In the genomic region with DNA sequence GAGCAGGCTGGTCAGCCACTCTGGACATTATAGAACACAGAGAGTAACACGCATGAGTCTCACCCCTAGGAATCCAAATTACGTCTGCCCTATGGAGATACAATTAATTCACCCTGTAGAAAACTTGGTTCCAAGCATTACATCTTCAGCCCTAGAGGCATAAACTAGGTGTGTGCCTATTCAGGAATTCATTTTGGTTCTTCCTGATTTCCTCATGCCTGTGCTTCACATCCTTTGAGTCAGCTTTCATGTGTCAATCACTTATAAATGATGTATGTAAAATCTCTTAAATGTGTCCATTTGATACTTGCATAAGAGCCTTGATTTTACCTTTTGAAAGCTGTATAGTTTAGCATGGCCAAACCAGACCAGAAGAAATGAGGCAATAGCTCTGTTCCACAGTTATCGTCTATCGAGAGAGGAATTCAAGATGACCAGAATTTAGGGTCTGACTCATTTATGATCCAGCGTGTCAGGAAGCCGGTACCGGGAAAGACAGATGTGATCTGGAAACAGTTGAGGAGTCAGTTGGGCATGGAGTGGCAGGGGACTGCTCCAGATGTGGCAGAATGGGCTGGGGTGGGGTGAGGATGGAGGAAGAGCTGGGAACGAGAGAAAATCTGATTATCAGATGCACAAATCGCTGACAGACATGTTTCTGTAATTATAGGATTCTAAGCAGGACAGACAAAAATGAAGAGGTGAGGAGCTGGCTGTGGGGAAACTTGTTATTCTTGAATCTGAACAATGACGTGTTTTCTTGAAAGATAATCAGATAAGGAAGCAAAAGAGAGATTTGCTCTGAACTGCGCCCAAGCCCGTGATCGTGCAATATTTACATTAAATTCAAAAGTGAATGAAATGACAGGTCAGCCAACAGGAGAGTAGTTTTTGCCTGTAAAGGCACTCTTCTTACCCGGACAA, we compare ENCODE assay signal across 18 cellular contexts.
DNase-seq lines count a peak whose midpoint lies in the region; ATAC-seq, FAIRE-seq and TF ChIP-seq lines count a peak whose summit lies in the region.
"Had no signal": no experiment of that assay in that cellular context is flagged by ENCODE, and none has a peak within 500 bp of the region (broad histone marks: within the 10 kb centered on the region; RNA-seq: fewer than 3 reads in every experiment).

No MANE protein-coding gene starts in this region.

- WGBS in GM23248 (ENCODE audit: low coverage in 1 of 2, low lambda C conversion rate in 2 of 2, missing lambda C conversion rate in 2 of 2), 2 experiments: 65 to 69% methylated on average over 14 of the region's 14 CpGs
- WGBS in stomach, 5 donors: 56 to 67% (median 62%) methylated on average over 14 of the region's 14 CpGs

- H3K27ac ChIP-seq in GM23248 (no peak overlapping the region), keratinocyte (ENCODE audit: control insufficient read depth, insufficient read depth, low read length) (peak overlapping the region; percentile 55), gastrocnemius medialis (no peak overlapping the region), stomach (no peak overlapping the region)
- H3K27ac ChIP-seq: ascending aorta, dorsolateral prefrontal cortex, uterus had no signal

- no peaks in the 10 kb centered on the region for H3K9me3 ChIP-seq in GM23248 (ENCODE audit: low read depth)
- no peaks in the 10 kb centered on the region for H3K9me3 ChIP-seq in keratinocyte (ENCODE audit: control insufficient read depth, low read depth, low read length)
- no peaks in the 10 kb centered on the region for H3K9me3 ChIP-seq in gastrocnemius medialis
- H3K9me3 ChIP-seq in stomach: no peaks in the 10 kb centered on the region
- H3K9me3 ChIP-seq: ascending aorta, uterus had no signal

- dilution Hi-C loops in keratinocyte (cut with MboI; ENCODE audit: extremely low pct_ligation_motif_present, low sequenced_read_pairs): no loop called here

- peak overlapping the region; percentile 65 for H3K27ac Mint-ChIP-seq in activated T-helper 2 cell treated with anti-CD3 and anti-CD28 coated beads, Interferon-gamma antibody, Interleukin-2, Interleukin-4, amounts not matched to agents 10 μg/mL and 5 μg/mL and 100 μg/mL, durations not matched to agents 14 hours and 24 hours and 36 hours
- H3K27ac Mint-ChIP-seq: activated CD8-positive, alpha-beta T cell treated with anti-CD3 and anti-CD28 coated beads for 36 hours had no signal

- H3K36me3 Mint-ChIP-seq in activated T-helper 2 cell treated with anti-CD3 and anti-CD28 coated beads, Interferon-gamma antibody, Interleukin-2, Interleukin-4, amounts not matched to agents 10 μg/mL and 5 μg/mL and 100 μg/mL, durations not matched to agents 14 hours and 24 hours and 36 hours (ENCODE audit: low read depth): no peaks in the 10 kb centered on the region

- H3K9ac ChIP-seq in GM23248 (no peak overlapping the region), keratinocyte (ENCODE audit: control insufficient read depth, extremely low read depth, insufficient read depth, low read length) (peak overlapping the region; percentile 39)

- TF ChIP-seq CTCF in keratinocyte (optimal IDR thresholded peaks at IDR 0.05 in 1 of 3, IDR thresholded peaks at IDR 0.05 in 1 of 3, conservative IDR thresholded peaks at IDR 0.05 in 1 of 3; ENCODE audit: extremely low read depth in 1 of 3, insufficient read depth in 2 of 3, low read length in 3 of 3) (no peak), gastrocnemius medialis (IDR thresholded peaks at IDR 0.05 in 4 of 5, conservative IDR thresholded peaks at IDR 0.05 in 1 of 5) (no peak), stomach (IDR thresholded peaks at IDR 0.05) (no peak)

- no peak for ATAC-seq in gastrocnemius medialis
- ATAC-seq: activated CD8-positive, alpha-beta T cell treated with anti-CD3 and anti-CD28 coated beads for 36 hours had no signal

- no peaks in the 10 kb centered on the region for H3K27me3 Mint-ChIP-seq in activated T-helper 2 cell treated with anti-CD3 and anti-CD28 coated beads, Interferon-gamma antibody, Interleukin-2, Interleukin-4, amounts not matched to agents 10 μg/mL and 5 μg/mL and 100 μg/mL, durations not matched to agents 14 hours and 24 hours and 36 hours (ENCODE audit: low read depth)

- no peak overlapping the region for H3K4me3 Mint-ChIP-seq in activated T-helper 2 cell treated with anti-CD3 and anti-CD28 coated beads, Interferon-gamma antibody, Interleukin-2, Interleukin-4, amounts not matched to agents 10 μg/mL and 5 μg/mL and 100 μg/mL, durations not matched to agents 14 hours and 24 hours and 36 hours (ENCODE audit: low read depth)
- H3K4me3 Mint-ChIP-seq: activated CD8-positive, alpha-beta T cell treated with anti-CD3 and anti-CD28 coated beads for 36 hours; H9 had no signal

- no peak for TF ChIP-seq POLR2A in gastrocnemius medialis (IDR thresholded peaks at IDR 0.05)
- no peak for TF ChIP-seq POLR2A in stomach (IDR thresholded peaks at IDR 0.05)

- no peaks in the 10 kb centered on the region for H3K36me3 ChIP-seq in GM23248 (ENCODE audit: low read depth)
- no peaks in the 10 kb centered on the region for H3K36me3 ChIP-seq in keratinocyte (ENCODE audit: control insufficient read depth in 2 of 2, extremely low read depth in 1 of 2, insufficient read depth in 2 of 2, low read length in 2 of 2)
- H3K36me3 ChIP-seq in gastrocnemius medialis: no peaks in the 10 kb centered on the region
- H3K36me3 ChIP-seq in stomach: no peaks in the 10 kb centered on the region
- H3K36me3 ChIP-seq: ascending aorta, uterus had no signal

- no peaks in the 10 kb centered on the region for H4K20me1 ChIP-seq in GM23248 (ENCODE audit: insufficient read depth)
- H4K20me1 ChIP-seq in keratinocyte (ENCODE audit: control insufficient read depth, extremely low read depth, insufficient read depth, low read length): no peaks in the 10 kb centered on the region

- H3K79me2 ChIP-seq in GM23248 (ENCODE audit: insufficient read depth) (no peaks in the 10 kb centered on the region), keratinocyte (ENCODE audit: control insufficient read depth, insufficient read depth, low read length) (no peaks in the 10 kb centered on the region)

- H3K4me1 Mint-ChIP-seq in activated T-helper 2 cell treated with anti-CD3 and anti-CD28 coated beads, Interferon-gamma antibody, Interleukin-2, Interleukin-4, amounts not matched to agents 10 μg/mL and 5 μg/mL and 100 μg/mL, durations not matched to agents 14 hours and 24 hours and 36 hours (ENCODE audit: low read depth): peaks cover 57% of the 10 kb centered on the region

- H3K4me3 ChIP-seq in GM23248: no peak overlapping the region
- H3K4me3 ChIP-seq in keratinocyte (ENCODE audit: control insufficient read depth in 2 of 3, extremely low read depth in 1 of 3, insufficient read depth in 2 of 3, low read depth in 1 of 3, low read length in 3 of 3): peak overlapping the region in 2 of 3 experiments; percentile 31 to 33
- H3K4me3 ChIP-seq in gastrocnemius medialis: no peak overlapping the region
- no peak overlapping the region for H3K4me3 ChIP-seq in stomach
- H3K4me3 ChIP-seq: ascending aorta, dorsolateral prefrontal cortex, uterus had no signal

- no peaks in the 10 kb centered on the region for H3F3A ChIP-seq in GM23248 (ENCODE audit: insufficient read depth)

- in situ Hi-C loops in GM23248 (cut with MboI) (no loop called here), gastrocnemius medialis (cut with MboI; ENCODE audit: low sequenced_read_pairs in 4 of 4) (no loop called here)

- H2AFZ ChIP-seq in GM23248 (no peak overlapping the region), keratinocyte (ENCODE audit: control insufficient read depth, low read length) (peak overlapping the region; percentile 45)

- H3K9me3 Mint-ChIP-seq in activated T-helper 2 cell treated with anti-CD3 and anti-CD28 coated beads, Interferon-gamma antibody, Interleukin-2, Interleukin-4, amounts not matched to agents 10 μg/mL and 5 μg/mL and 100 μg/mL, durations not matched to agents 14 hours and 24 hours and 36 hours: no peaks in the 10 kb centered on the region
- H3K9me3 Mint-ChIP-seq: activated CD8-positive, alpha-beta T cell treated with anti-CD3 and anti-CD28 coated beads for 36 hours; H9 had no signal

- DNase-seq in AG08395 (ENCODE audit: low spot score) (peak; percentile 73), GM23248 (peak; percentile 53), keratinocyte (ENCODE audit: low read depth, low spot score) (peak; percentile 69), H4 (ENCODE audit: low spot score) (no peak), gastrocnemius medialis (no peak), stomach (no peak), DMS114 treated with DMSO at 0.1 percent for 48 hours (lab: John Stamatoyannopoulos, UW; ENCODE audit: unreplicated experiment) (no peak)
- no peak for DNase-seq in activated T-helper 2 cell treated with anti-CD3 and anti-CD28 coated beads, Interferon-gamma antibody, Interleukin-2, Interleukin-4, amounts not matched to agents 10 μg/mL and 5 μg/mL and 100 μg/mL, durations not matched to agents 14 hours and 24 hours and 36 hours (ENCODE audit: low spot score)
- DNase-seq: activated CD8-positive, alpha-beta T cell treated with anti-CD3 and anti-CD28 coated beads for 36 hours; dorsolateral prefrontal cortex; H9; NCI-H2029 treated with DMSO at 0.1 percent for 48 hours; NCI-H748 treated with DMSO at 0.1 percent for 48 hours; nucleus accumbens; SHP77; stimulated activated naive CD4-positive, alpha-beta T cell treated with Interleukin-2 at 50 U/mL for 16 hours; uterus had no signal

- H3K4me2 ChIP-seq in GM23248 (ENCODE audit: unreplicated experiment): no peak overlapping the region
- peak overlapping the region; percentile 76 for H3K4me2 ChIP-seq in keratinocyte (ENCODE audit: control insufficient read depth, extremely low read depth, insufficient read depth, low read depth, low read length)

- H3K27me3 ChIP-seq in GM23248 (replicated peaks; ENCODE audit: insufficient read depth) (peaks cover 13% of the 10 kb centered on the region; the same call in 1 of the 2 replicates), keratinocyte (ENCODE audit: control insufficient read depth, extremely low read depth, insufficient read depth, low read length) (no peaks in the 10 kb centered on the region), gastrocnemius medialis (no peaks in the 10 kb centered on the region), stomach (peaks cover 0 to 23% (median 0%) of the 10 kb centered on the region in 3 donors)
- H3K27me3 ChIP-seq: ascending aorta, uterus had no signal

- no peaks in the 10 kb centered on the region for H3K9me2 ChIP-seq in GM23248 (ENCODE audit: insufficient read depth)

- no peak for TF ChIP-seq EP300 in stomach (IDR thresholded peaks at IDR 0.05)

- intact Hi-C loops in activated T-helper 2 cell treated with anti-CD3 and anti-CD28 coated beads, Interferon-gamma antibody, Interleukin-2, Interleukin-4, amounts not matched to agents 10 μg/mL and 5 μg/mL and 100 μg/mL, durations not matched to agents 14 hours and 24 hours and 36 hours (cut with micrococcal nuclease): loop anchor here (5.0 kb wide), 1 partner anchor 37 kb away; no protein-coding TSS in a partner anchor
- intact Hi-C loops in gastrocnemius medialis (cut with DNase I; ENCODE audit: low total_unique reads) (no loop called here), stomach (cut with DNase I; ENCODE audit: low total_unique reads) (no loop called here)

- H3K4me1 ChIP-seq in GM23248 (ENCODE audit: insufficient read depth): peaks cover 4% of the 10 kb centered on the region; the same call in 1 of the 2 replicates
- H3K4me1 ChIP-seq in keratinocyte (ENCODE audit: control insufficient read depth, extremely low read depth, insufficient read depth, low read length): peaks cover 28% of the 10 kb centered on the region
- H3K4me1 ChIP-seq in gastrocnemius medialis: no peaks in the 10 kb centered on the region
- H3K4me1 ChIP-seq in stomach: no peaks in the 10 kb centered on the region
- H3K4me1 ChIP-seq: ascending aorta, uterus had no signal

- FAIRE-seq in keratinocyte (lab: Jason Lieb, UNC): peak; percentile 75

- no peaks in the 10 kb centered on the region for H3K9me1 ChIP-seq in keratinocyte (ENCODE audit: control insufficient read depth, extremely low read depth, insufficient read depth, low read length)

Comparison
In these comparisons a context has a peak if more than half of its experiments do, and no peak if none do; other contexts are left out.
1. DNase-seq: peak in AG08395 (single experiment), GM23248 (single experiment) and keratinocyte (single experiment); none in activated T-helper 2 cell treated with anti-CD3 and anti-CD28 coated beads, Interferon-gamma antibody, Interleukin-2, Interleukin-4, amounts not matched to agents 10 μg/mL and 5 μg/mL and 100 μg/mL, durations not matched to agents 14 hours and 24 hours and 36 hours (single experiment), H4 (single experiment), gastrocnemius medialis (0 of 2), stomach (single experiment) and DMS114 treated with DMSO at 0.1 percent for 48 hours (single experiment).
2. H3K4me3 ChIP-seq: peak in keratinocyte (2 of 3); none in GM23248 (single experiment), gastrocnemius medialis (0 of 4) and stomach (0 of 4).